In the genomic region with DNA sequence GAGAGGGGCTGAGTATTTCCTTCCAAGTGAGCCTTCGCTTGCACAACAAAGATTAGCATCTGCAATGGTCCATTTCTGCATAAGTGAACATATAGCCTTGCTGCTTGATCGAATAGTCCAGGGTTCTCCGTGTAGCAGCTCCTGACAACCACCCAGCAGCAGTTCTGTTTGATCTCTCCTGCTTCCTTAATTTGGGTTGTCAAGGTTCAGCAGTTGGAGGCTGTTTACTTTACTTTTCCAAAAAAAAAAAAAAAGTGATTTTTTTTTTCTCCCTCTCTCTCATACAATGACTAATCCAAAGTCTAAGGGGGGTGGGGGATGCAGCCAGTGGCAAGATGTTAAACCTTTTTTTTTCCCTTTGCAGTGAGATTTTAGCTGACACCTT, we compare ENCODE assay signal across 8 cellular contexts. TPM values are rescaled to one million over a fixed set of nuclear protein-coding genes. Genes with fewer than 3 reads are reported as not detected.
DNase-seq lines count a peak whose midpoint lies in the region; ATAC-seq, FAIRE-seq and TF ChIP-seq lines count a peak whose summit lies in the region.

No MANE protein-coding gene starts in this region.

- H3K27ac Mint-ChIP-seq in activated CD8-positive, alpha-beta T cell treated with anti-CD3 and anti-CD28 coated beads for 36 hours = peak overlapping the region; percentile 93

- peak overlapping the region; percentile 84 for H3K4me3 Mint-ChIP-seq in activated CD8-positive, alpha-beta T cell treated with anti-CD3 and anti-CD28 coated beads for 36 hours

- H3K27me3 ChIP-seq in lower lobe of right lung (ENCODE audit: low read depth) = no peaks in the 10 kb centered on the region
- H3K27me3 ChIP-seq in vagina = no peaks in the 10 kb centered on the region

- no peak for FAIRE-seq in GM12892 (lab: Jason Lieb, UNC)

- H3K36me3 ChIP-seq in HEK293 (ENCODE audit: control insufficient read depth in 2 of 2, insufficient read depth in 1 of 2, low read length in 2 of 2) = peaks cover 0 to 9% of the 10 kb centered on the region in 2 experiments; a peak in 1 of 3 replicates
- no peaks in the 10 kb centered on the region for H3K36me3 ChIP-seq in lower lobe of right lung
- no peaks in the 10 kb centered on the region for H3K36me3 ChIP-seq in vagina

- ATAC-seq in activated CD8-positive, alpha-beta T cell treated with anti-CD3 and anti-CD28 coated beads for 36 hours = no peak
- ATAC-seq in lower lobe of right lung (no peak), HG03354 (IDR thresholded peaks at IDR 0.05; ENCODE audit: poor library complexity, severe bottlenecking, unreplicated experiment) (no peak), GM18511 (IDR thresholded peaks at IDR 0.05; ENCODE audit: unreplicated experiment) (no peak)

- no peak for TF ChIP-seq CTCF in HEK293 (tag by site-specific recombination; IDR thresholded peaks at IDR 0.05)
- TF ChIP-seq CTCF in activated CD8-positive, alpha-beta T cell treated with anti-CD3 and anti-CD28 coated beads for 36 hours (IDR thresholded peaks at IDR 0.05) = no peak
- TF ChIP-seq CTCF in lower lobe of right lung (IDR thresholded peaks at IDR 0.05) = no peak
- TF ChIP-seq CTCF in vagina (IDR thresholded peaks at IDR 0.05) = no peak

- no peak for TF ChIP-seq POLR2A in vagina (IDR thresholded peaks at IDR 0.05)
- no peak for TF ChIP-seq POLR2A in GM12892 (IDR thresholded peaks at IDR 0.05; ENCODE audit: low read depth, low read length)

- H3K27me3 Mint-ChIP-seq in activated CD8-positive, alpha-beta T cell treated with anti-CD3 and anti-CD28 coated beads for 36 hours = no peaks in the 10 kb centered on the region

- DNase-seq in ACHN (peak; percentile 59), lower lobe of right lung (no peak), vagina (ENCODE audit: extremely low spot score in 2 of 2) (no peak), GM12892 (ENCODE audit: insufficient read length) (no peak)
- DNase-seq in activated CD8-positive, alpha-beta T cell treated with anti-CD3 and anti-CD28 coated beads for 36 hours = peak; percentile 37

- CTCF ChIA-PET in HEK293 (lab: Yijun Ruan, JAX) = interaction anchor here (0.6 to 1.0 kb wide), 3 partner anchors 68 to 265 kb away, joined by 3 read pairs; no protein-coding TSS in a partner anchor
- CTCF ChIA-PET in activated CD8-positive, alpha-beta T cell treated with anti-CD3 and anti-CD28 coated beads for 36 hours (lab: Charles Lee) = interaction anchor here (1.7 kb wide), 1 partner anchor 272 kb away, joined by 5 read pairs; no protein-coding TSS in a partner anchor

- POLR2A ChIA-PET in HEK293 (lab: Yijun Ruan, JAX) = interaction anchor here (0.6 to 1.0 kb wide), 2 partner anchors 47 to 144 kb away, joined by 3 to 4 read pairs; no protein-coding TSS in a partner anchor
- POLR2A ChIA-PET in activated CD8-positive, alpha-beta T cell treated with anti-CD3 and anti-CD28 coated beads for 36 hours (lab: Charles Lee) = interaction anchor here (0.7 to 1.0 kb wide), 2 partner anchors 30 to 163 kb away, joined by 3 read pairs; no protein-coding TSS in a partner anchor

- H3K9me3 Mint-ChIP-seq in activated CD8-positive, alpha-beta T cell treated with anti-CD3 and anti-CD28 coated beads for 36 hours = no peaks in the 10 kb centered on the region

- intact Hi-C loops in activated CD8-positive, alpha-beta T cell treated with anti-CD3 and anti-CD28 coated beads for 36 hours (cut with micrococcal nuclease) = loop anchor here (5.0 to 10.0 kb wide), 5 partner anchors 128 to 575 kb away; no protein-coding TSS in a partner anchor
- intact Hi-C loops in lower lobe of right lung (cut with DNase I) (no loop called here), vagina (cut with DNase I) (loop anchor here (5.0 kb wide), 2 partner anchors 273 to 518 kb away; no protein-coding TSS in a partner anchor)

- peaks cover 27% of the 10 kb centered on the region for H3K36me3 Mint-ChIP-seq in activated CD8-positive, alpha-beta T cell treated with anti-CD3 and anti-CD28 coated beads for 36 hours (ENCODE audit: low read depth)

- in situ Hi-C loops in ACHN (cut with HindIII; ENCODE audit: low pct_ligation_motif_present, low pct_unique_long_range_greater_than_20kb, low sequenced_read_pairs) = no loop called here

- H3K27ac ChIP-seq in HEK293 (ENCODE audit: extremely low read depth, low read depth, low read length) = no peak overlapping the region; the same call in 1 of the 2 replicates
- H3K27ac ChIP-seq in lower lobe of right lung = peak overlapping the region; percentile 93
- H3K27ac ChIP-seq in vagina = peak overlapping the region; percentile 98

- H3K4me3 ChIP-seq in HEK293 (ENCODE audit: low read depth, low read length) = peak overlapping the region; percentile 17
- H3K4me3 ChIP-seq in lower lobe of right lung = peak overlapping the region; percentile 85
- peak overlapping the region in 1 of 2 donors; percentile 78 for H3K4me3 ChIP-seq in vagina

- no peaks in the 10 kb centered on the region for H3K9me3 ChIP-seq in HEK293 (ENCODE audit: control insufficient read depth, insufficient read depth, low read depth, low read length)
- H3K9me3 ChIP-seq in lower lobe of right lung = no peaks in the 10 kb centered on the region
- H3K9me3 ChIP-seq in vagina = no peaks in the 10 kb centered on the region

- peaks cover 35% of the 10 kb centered on the region for H3K4me1 Mint-ChIP-seq in activated CD8-positive, alpha-beta T cell treated with anti-CD3 and anti-CD28 coated beads for 36 hours (ENCODE audit: low read depth)

- peaks cover 15% of the 10 kb centered on the region for H3K4me1 ChIP-seq in HEK293 (ENCODE audit: control insufficient read depth, insufficient read depth, low read length)
- H3K4me1 ChIP-seq in lower lobe of right lung = peaks cover 52% of the 10 kb centered on the region
- H3K4me1 ChIP-seq in vagina = peaks cover 12% of the 10 kb centered on the region

TF ChIP-seq in HEK293, 187 proteins besides CTCF, POLR2A, EP300 and RAD21 (continues in another document):
- TF ChIP-seq ZNF514 (tag by site-specific recombination; IDR thresholded peaks at IDR 0.05) = no peak
- TF ChIP-seq GLIS2 (tag by site-specific recombination; IDR thresholded peaks at IDR 0.05) = no peak
- no peak for TF ChIP-seq ZNF114 (tag by site-specific recombination; IDR thresholded peaks at IDR 0.05)
- peak; percentile 66 for TF ChIP-seq OSR2 (tag by site-specific recombination; IDR thresholded peaks at IDR 0.05)
- no peak for TF ChIP-seq ZNF501 (tag by site-specific recombination; IDR thresholded peaks at IDR 0.05)
- TF ChIP-seq ZNF544 (tag by site-specific recombination; IDR thresholded peaks at IDR 0.05) = no peak
- TF ChIP-seq ZSCAN30 (tag by site-specific recombination; IDR thresholded peaks at IDR 0.05) = no peak
- no peak for TF ChIP-seq ZXDB (tag by site-specific recombination; IDR thresholded peaks at IDR 0.05)
- 0 out of 2 replicates have a peak, but pooled peaks have one; percentile 18 for TF ChIP-seq FEZF1 (tag by site-specific recombination; IDR thresholded peaks at IDR 0.05)
- TF ChIP-seq GLIS1 (tag by site-specific recombination; IDR thresholded peaks at IDR 0.05) = peak; percentile 25; the same call in 1 of the 2 replicates
- no peak for TF ChIP-seq ZBTB21 (tag by site-specific recombination; IDR thresholded peaks at IDR 0.05)
- no peak for TF ChIP-seq ZSCAN16 (tag by site-specific recombination; IDR thresholded peaks at IDR 0.05)
- TF ChIP-seq PRDM6 (tag by site-specific recombination; IDR thresholded peaks at IDR 0.05) = peak; percentile 87
- TF ChIP-seq ZNF18 (tag by site-specific recombination; IDR thresholded peaks at IDR 0.05) = no peak
- no peak for TF ChIP-seq ZNF626 (tag by site-specific recombination; IDR thresholded peaks at IDR 0.05)
- TF ChIP-seq, protein P1, sequence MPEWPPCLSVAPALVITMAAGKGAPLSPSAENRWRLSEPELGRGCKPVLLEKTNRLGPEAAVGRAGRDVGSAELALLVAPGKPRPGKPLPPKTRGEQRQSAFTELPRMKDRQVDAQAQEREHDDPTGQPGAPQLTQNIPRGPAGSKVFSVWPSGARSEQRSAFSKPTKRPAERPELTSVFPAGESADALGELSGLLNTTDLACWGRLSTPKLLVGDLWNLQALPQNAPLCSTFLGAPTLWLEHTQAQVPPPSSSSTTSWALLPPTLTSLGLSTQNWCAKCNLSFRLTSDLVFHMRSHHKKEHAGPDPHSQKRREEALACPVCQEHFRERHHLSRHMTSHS (tag by site-specific recombination; IDR thresholded peaks at IDR 0.05) = no peak

RNA-seq across cellular contexts. Expression of gene FOXP1, which starts 3.6 kb away (rescaled TPM):
- 100 to 1,000 TPM; 145 to 153 TPM for total RNA-seq in activated CD8-positive, alpha-beta T cell treated with anti-CD3 and anti-CD28 coated beads for 36 hours
- 138 TPM for total RNA-seq in lower lobe of right lung
- total RNA-seq in vagina = 128 TPM
- 1.2 TPM for polyA plus RNA-seq in GM12892 (2012; ENCODE audit: missing spikeins)

Comparison
In these comparisons a context has a peak if more than half of its experiments do, and no peak if none do; other contexts are left out.
1. DNase-seq: peak in ACHN (single experiment) and activated CD8-positive, alpha-beta T cell treated with anti-CD3 and anti-CD28 coated beads for 36 hours (single experiment); none in lower lobe of right lung (single experiment), vagina (0 of 2) and GM12892 (single experiment).